8 cellular contexts compared by ENCODE assay signal in genomic region chr1:156114101-156114918, GRCh38. TPM values are rescaled to one million over a fixed set of nuclear protein-coding genes. Genes with fewer than 3 reads are reported as not detected.
DNase-seq lines count a peak whose midpoint lies in the region; ATAC-seq and TF ChIP-seq lines count a peak whose summit lies in the region.

Gene LMNA (plus strand): TSS chr1:156114711. CDS start chr1:156114919, 208 bp downstream.

- peaks cover 100% of the 10 kb centered on the region for H4K20me1 ChIP-seq in neural progenitor cell (ENCODE audit: low read depth)

- no peaks in the 10 kb centered on the region for H3K36me3 ChIP-seq in neural progenitor cell

- no peaks in the 10 kb centered on the region for H3K9me3 ChIP-seq in neural progenitor cell (ENCODE audit: low read depth)

- peaks cover 17% of the 10 kb centered on the region for H3K4me1 ChIP-seq in foreskin keratinocyte
- H3K4me1 ChIP-seq in neural progenitor cell, result peaks cover 14% of the 10 kb centered on the region

- H3K4me3 ChIP-seq in neural progenitor cell, result peak within 1 kb of the TSS; percentile 59

- peaks cover 14% of the 10 kb centered on the region for H3K27me3 Mint-ChIP-seq in neural progenitor cell (ENCODE audit: insufficient read depth, low read depth)

- H2AFZ ChIP-seq in neural progenitor cell (replicated peaks), result no peak within 1 kb of the TSS

- H3K27me3 ChIP-seq in foreskin keratinocyte (no peaks in the 10 kb centered on the region), neural progenitor cell (peaks cover 19% of the 10 kb centered on the region)

- DNase-seq in DMS153 (lab: John Stamatoyannopoulos, UW) (peak; percentile 77), LoVo (ENCODE audit: low spot score) (peak; percentile 93), SIG-M5 treated with dmso at 0.1 percent for 504 hours (lab: John Stamatoyannopoulos, UW; ENCODE audit: unreplicated experiment) (peak; percentile 96), foreskin keratinocyte (peak; percentile 94 to 97), neural progenitor cell (ENCODE audit: low spot score) (peak; percentile 80), substantia nigra (lab: John Stamatoyannopoulos, UW) (peak in 47 of 49 donors; percentile 35 to 98 (median 76))
- DNase-seq in activated gamma-delta T cell treated with anti-CD3 and anti-CD28 coated beads, Interleukin-2, amount 50 U/mL, for 16 hours (ENCODE audit: low read depth), result peak; percentile 72

- no peak for TF ChIP-seq CTCF in foreskin keratinocyte (conservative IDR thresholded peaks at IDR 0.05)
- no peak for TF ChIP-seq CTCF in neural progenitor cell (IDR thresholded peaks at IDR 0.05)

- peak within 1 kb of the TSS; percentile 57 for H3K27ac Mint-ChIP-seq in neural progenitor cell

- H3K27ac ChIP-seq in foreskin keratinocyte (peak within 1 kb of the TSS; percentile 100), neural progenitor cell (no peak within 1 kb of the TSS), substantia nigra (ENCODE audit: low read depth, low read length, poor library complexity, severe bottlenecking) (peak within 1 kb of the TSS; percentile 97)

- peak within 1 kb of the TSS; percentile 92 for H3K4me2 ChIP-seq in neural progenitor cell

- H3K4me1 Mint-ChIP-seq in neural progenitor cell, result peaks cover 45% of the 10 kb centered on the region

- peak within 1 kb of the TSS; percentile 87 for H3K4me3 Mint-ChIP-seq in neural progenitor cell

- no peak within 1 kb of the TSS for H3K9ac ChIP-seq in neural progenitor cell

- ATAC-seq in GM21737 (IDR thresholded peaks at IDR 0.05; ENCODE audit: unreplicated experiment) (peak; percentile 63), foreskin keratinocyte (peak; percentile 83)

- peaks cover 17% of the 10 kb centered on the region for H3F3A ChIP-seq in neural progenitor cell (ENCODE audit: low read depth)

- H3K9me3 Mint-ChIP-seq in neural progenitor cell, result no peaks in the 10 kb centered on the region

- H3K36me3 Mint-ChIP-seq in neural progenitor cell, result peaks cover 18% of the 10 kb centered on the region

- peaks cover 12% of the 10 kb centered on the region for H3K79me2 ChIP-seq in neural progenitor cell (ENCODE audit: low read depth)

RNA-seq across cellular contexts. Expression of gene LMNA, which starts in this region (rescaled TPM):
- total RNA-seq in foreskin keratinocyte (816 and 822 TPM in 2 replicates), neural progenitor cell (ENCODE audit: low replicate concordance) (20.5 and 35.8 TPM in 2 replicates)
- 810 and 877 TPM in 2 replicates for polyA plus RNA-seq in foreskin keratinocyte

Comparison
In these comparisons a context has a peak if more than half of its experiments do, and no peak if none do; other contexts are left out.
1. RNA of gene LMNA (total RNA-seq): 816 to 822 TPM in foreskin keratinocyte; 20.5 to 35.8 TPM in neural progenitor cell; every median in the first group is over 10 times any median in the second.
2. Peak in every context shown above with its lines, with median percentiles within 50 percentile points of each other: DNase-seq.